1 cellular context compared by ENCODE assay signal in genomic region chr4:86977621-86978184, GRCh38.
TF ChIP-seq lines count a peak whose summit lies in the region.

No MANE protein-coding gene starts in this region.

TF ChIP-seq in HepG2, 621 proteins besides CTCF, POLR2A, EP300 and RAD21 (continued from another document):
- TF ChIP-seq ZNF362 (CRISPR knock-in tag; IDR thresholded peaks at IDR 0.05; ENCODE audit: borderline replicate concordance) (peak; percentile 58; the same call in 1 of the 2 replicates), JUND (CRISPR knock-in tag; IDR thresholded peaks at IDR 0.05) (peak; percentile 99), PRDM10 (CRISPR knock-in tag; IDR thresholded peaks at IDR 0.05; ENCODE audit: low read depth) (peak; percentile 78; the same call in 1 of the 2 replicates)
TF ChIP-seq in HepG2: peak in this region for 114.
